1 cellular context compared by ENCODE assay signal in genomic region chr15:44265757-44266156, GRCh38.
A peak's percentile ranks its signal among the peaks of the same experiment; 100 is the strongest.
TF ChIP-seq lines count a peak whose summit lies in the region.

No MANE protein-coding gene starts in this region.

TF ChIP-seq in GM12878, 131 proteins besides CTCF, POLR2A, EP300 and RAD21:
- TF ChIP-seq BCL11A (IDR thresholded peaks at IDR 0.05; ENCODE audit: low read depth, low read length) (no peak), SMC3 (IDR thresholded peaks at IDR 0.05; ENCODE audit: borderline replicate concordance, low read length) (peak; percentile 54; the same call in 1 of the 2 replicates)
